Comparison of ENCODE assay signal across 1 cellular context in the genomic region with DNA sequence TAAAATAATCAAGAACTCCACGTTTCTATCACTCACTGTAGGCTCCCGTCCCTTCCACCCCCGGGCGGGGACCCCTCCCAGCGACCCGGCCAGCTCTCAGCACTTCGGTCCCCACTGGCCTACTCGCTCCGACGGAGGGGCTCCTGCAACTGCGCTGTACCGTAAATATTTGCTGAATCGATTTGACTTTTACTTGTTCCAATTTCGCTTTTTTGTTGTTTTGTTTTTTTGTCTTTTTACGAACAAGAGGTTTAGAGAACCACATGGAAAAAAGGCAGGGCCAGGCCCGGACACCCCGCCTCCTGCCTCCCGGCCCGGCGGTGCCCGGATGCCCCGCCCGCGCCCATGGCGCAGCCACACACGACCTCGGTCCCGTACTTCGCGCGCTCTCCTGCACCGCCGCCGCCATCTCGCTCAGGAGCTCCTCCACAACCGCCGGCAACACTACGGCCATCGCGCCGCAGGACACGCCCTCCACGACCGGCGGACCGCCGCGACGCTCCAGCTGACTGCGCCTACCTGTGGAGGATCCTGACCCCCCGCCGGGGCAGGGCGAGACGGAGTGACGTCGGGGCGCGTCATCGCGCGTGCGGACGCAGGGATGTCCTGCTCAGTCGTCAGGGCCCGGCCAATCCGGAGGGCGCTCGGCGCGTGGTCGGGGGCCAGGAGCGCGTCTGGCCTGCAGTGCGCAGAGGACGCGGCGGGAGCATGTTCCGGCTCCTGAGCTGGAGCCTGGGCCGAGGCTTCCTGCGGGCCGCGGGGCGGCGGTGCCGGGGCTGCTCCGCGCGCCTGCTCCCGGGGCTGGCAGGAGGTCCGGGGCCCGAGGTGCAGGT.
TF ChIP-seq lines count a peak whose summit lies in the region.

A gene with protein sequence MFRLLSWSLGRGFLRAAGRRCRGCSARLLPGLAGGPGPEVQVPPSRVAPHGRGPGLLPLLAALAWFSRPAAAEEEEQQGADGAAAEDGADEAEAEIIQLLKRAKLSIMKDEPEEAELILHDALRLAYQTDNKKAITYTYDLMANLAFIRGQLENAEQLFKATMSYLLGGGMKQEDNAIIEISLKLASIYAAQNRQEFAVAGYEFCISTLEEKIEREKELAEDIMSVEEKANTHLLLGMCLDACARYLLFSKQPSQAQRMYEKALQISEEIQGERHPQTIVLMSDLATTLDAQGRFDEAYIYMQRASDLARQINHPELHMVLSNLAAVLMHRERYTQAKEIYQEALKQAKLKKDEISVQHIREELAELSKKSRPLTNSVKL (plus strand): TSS at position 684 of the 833 bp plus-strand sequence. CDS start 25 bp downstream, at position 709.
A gene with protein sequence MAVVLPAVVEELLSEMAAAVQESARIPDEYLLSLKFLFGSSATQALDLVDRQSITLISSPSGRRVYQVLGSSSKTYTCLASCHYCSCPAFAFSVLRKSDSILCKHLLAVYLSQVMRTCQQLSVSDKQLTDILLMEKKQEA (minus strand): TSS at position 564 of the 833 bp plus-strand sequence. CDS start 110 bp downstream, at position 454.

TF ChIP-seq in HepG2, 621 proteins besides CTCF, POLR2A, EP300 and RAD21 (continued from another document and continues in another):
- TF ChIP-seq, protein P1, sequence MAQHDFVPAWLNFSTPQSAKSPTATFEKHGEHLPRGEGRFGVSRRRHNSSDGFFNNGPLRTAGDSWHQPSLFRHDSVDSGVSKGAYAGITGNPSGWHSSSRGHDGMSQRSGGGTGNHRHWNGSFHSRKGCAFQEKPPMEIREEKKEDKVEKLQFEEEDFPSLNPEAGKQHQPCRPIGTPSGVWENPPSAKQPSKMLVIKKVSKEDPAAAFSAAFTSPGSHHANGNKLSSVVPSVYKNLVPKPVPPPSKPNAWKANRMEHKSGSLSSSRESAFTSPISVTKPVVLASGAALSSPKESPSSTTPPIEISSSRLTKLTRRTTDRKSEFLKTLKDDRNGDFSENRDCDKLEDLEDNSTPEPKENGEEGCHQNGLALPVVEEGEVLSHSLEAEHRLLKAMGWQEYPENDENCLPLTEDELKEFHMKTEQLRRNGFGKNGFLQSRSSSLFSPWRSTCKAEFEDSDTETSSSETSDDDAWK (CRISPR knock-in tag; IDR thresholded peaks at IDR 0.05) = no peak
- TF ChIP-seq SCMH1 (CRISPR knock-in tag; IDR thresholded peaks at IDR 0.05; ENCODE audit: borderline replicate concordance) (no peak), ZNF33B (CRISPR knock-in tag; IDR thresholded peaks at IDR 0.05) (peak; percentile 97), AHR (CRISPR knock-in tag; IDR thresholded peaks at IDR 0.05) (peak; percentile 87), PHF8 (CRISPR knock-in tag; IDR thresholded peaks at IDR 0.05) (peak; percentile 85), KDM5B (CRISPR knock-in tag; IDR thresholded peaks at IDR 0.05; ENCODE audit: borderline replicate concordance) (peak; percentile 96), ADNP (CRISPR knock-in tag; IDR thresholded peaks at IDR 0.05) (no peak), RFX3 (CRISPR knock-in tag; IDR thresholded peaks at IDR 0.05) (peak; percentile 48; the same call in 1 of the 2 replicates), ZNF432 (CRISPR knock-in tag; IDR thresholded peaks at IDR 0.05; ENCODE audit: borderline replicate concordance) (no peak), ZNF792 (CRISPR knock-in tag; IDR thresholded peaks at IDR 0.05) (peak; percentile 93), ZNF75D (CRISPR knock-in tag; IDR thresholded peaks at IDR 0.05; ENCODE audit: borderline replicate concordance) (no peak), ZNF577 (CRISPR knock-in tag; IDR thresholded peaks at IDR 0.05; ENCODE audit: borderline replicate concordance, low read depth) (no peak), FOXJ3 (CRISPR knock-in tag; IDR thresholded peaks at IDR 0.05; ENCODE audit: borderline replicate concordance) (no peak), ZNF530 (CRISPR knock-in tag; IDR thresholded peaks at IDR 0.05; ENCODE audit: low read depth) (no peak), ZNF496 (CRISPR knock-in tag; IDR thresholded peaks at IDR 0.05; ENCODE audit: insufficient replicate concordance) (no peak), THYN1 (CRISPR knock-in tag; IDR thresholded peaks at IDR 0.05; ENCODE audit: borderline replicate concordance, low read depth) (0 out of 2 replicates have a peak, but pooled peaks have one; percentile 43), ZNF878 (CRISPR knock-in tag; IDR thresholded peaks at IDR 0.05) (peak; percentile 84; the same call in 1 of the 2 replicates), SUZ12 (IDR thresholded peaks at IDR 0.05; ENCODE audit: low read depth, low read length) (no peak), DNMT1 (CRISPR knock-in tag; IDR thresholded peaks at IDR 0.05) (peak; percentile 94), IKZF1 (IDR thresholded peaks at IDR 0.05) (no peak), ZNF562 (CRISPR knock-in tag; IDR thresholded peaks at IDR 0.05; ENCODE audit: borderline replicate concordance) (0 out of 2 replicates have a peak, but pooled peaks have one; percentile 47), CBX1 (IDR thresholded peaks at IDR 0.05; ENCODE audit: low read depth) (peak; percentile 90), HNRNPUL1 (IDR thresholded peaks at IDR 0.05; ENCODE audit: low read depth, low read length) (peak; percentile 60; the same call in 1 of the 2 replicates), SRSF9 (IDR thresholded peaks at IDR 0.05; ENCODE audit: borderline replicate concordance, insufficient read depth, low read depth, low read length, poor library complexity, severe bottlenecking) (no peak), ZNF333 (CRISPR knock-in tag; IDR thresholded peaks at IDR 0.05; ENCODE audit: borderline replicate concordance) (peak; percentile 91), ZNF724P (CRISPR knock-in tag; IDR thresholded peaks at IDR 0.05; ENCODE audit: borderline replicate concordance) (peak; percentile 88; the same call in 1 of the 2 replicates), SMYD3 (CRISPR knock-in tag; IDR thresholded peaks at IDR 0.05) (peak; percentile 81)
- TF ChIP-seq, protein P2, sequence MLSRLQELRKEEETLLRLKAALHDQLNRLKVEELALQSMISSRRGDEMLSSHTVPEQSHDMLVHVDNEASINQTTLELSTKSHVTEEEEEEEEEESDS (CRISPR knock-in tag; IDR thresholded peaks at IDR 0.05; ENCODE audit: borderline replicate concordance) = no peak; the same call in 1 of the 2 replicates
- TF ChIP-seq, protein P3, sequence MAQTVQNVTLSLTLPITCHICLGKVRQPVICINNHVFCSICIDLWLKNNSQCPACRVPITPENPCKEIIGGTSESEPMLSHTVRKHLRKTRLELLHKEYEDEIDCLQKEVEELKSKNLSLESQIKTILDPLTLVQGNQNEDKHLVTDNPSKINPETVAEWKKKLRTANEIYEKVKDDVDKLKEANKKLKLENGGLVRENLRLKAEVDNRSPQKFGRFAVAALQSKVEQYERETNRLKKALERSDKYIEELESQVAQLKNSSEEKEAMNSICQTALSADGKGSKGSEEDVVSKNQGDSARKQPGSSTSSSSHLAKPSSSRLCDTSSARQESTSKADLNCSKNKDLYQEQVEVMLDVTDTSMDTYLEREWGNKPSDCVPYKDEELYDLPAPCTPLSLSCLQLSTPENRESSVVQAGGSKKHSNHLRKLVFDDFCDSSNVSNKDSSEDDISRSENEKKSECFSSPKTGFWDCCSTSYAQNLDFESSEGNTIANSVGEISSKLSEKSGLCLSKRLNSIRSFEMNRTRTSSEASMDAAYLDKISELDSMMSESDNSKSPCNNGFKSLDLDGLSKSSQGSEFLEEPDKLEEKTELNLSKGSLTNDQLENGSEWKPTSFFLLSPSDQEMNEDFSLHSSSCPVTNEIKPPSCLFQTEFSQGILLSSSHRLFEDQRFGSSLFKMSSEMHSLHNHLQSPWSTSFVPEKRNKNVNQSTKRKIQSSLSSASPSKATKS (CRISPR knock-in tag; IDR thresholded peaks at IDR 0.05) = no peak
- TF ChIP-seq, protein P4, sequence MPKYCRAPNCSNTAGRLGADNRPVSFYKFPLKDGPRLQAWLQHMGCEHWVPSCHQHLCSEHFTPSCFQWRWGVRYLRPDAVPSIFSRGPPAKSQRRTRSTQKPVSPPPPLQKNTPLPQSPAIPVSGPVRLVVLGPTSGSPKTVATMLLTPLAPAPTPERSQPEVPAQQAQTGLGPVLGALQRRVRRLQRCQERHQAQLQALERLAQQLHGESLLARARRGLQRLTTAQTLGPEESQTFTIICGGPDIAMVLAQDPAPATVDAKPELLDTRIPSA (CRISPR knock-in tag; IDR thresholded peaks at IDR 0.05; ENCODE audit: borderline replicate concordance) = peak; percentile 66; the same call in 1 of the 2 replicates
- TF ChIP-seq, protein P5, sequence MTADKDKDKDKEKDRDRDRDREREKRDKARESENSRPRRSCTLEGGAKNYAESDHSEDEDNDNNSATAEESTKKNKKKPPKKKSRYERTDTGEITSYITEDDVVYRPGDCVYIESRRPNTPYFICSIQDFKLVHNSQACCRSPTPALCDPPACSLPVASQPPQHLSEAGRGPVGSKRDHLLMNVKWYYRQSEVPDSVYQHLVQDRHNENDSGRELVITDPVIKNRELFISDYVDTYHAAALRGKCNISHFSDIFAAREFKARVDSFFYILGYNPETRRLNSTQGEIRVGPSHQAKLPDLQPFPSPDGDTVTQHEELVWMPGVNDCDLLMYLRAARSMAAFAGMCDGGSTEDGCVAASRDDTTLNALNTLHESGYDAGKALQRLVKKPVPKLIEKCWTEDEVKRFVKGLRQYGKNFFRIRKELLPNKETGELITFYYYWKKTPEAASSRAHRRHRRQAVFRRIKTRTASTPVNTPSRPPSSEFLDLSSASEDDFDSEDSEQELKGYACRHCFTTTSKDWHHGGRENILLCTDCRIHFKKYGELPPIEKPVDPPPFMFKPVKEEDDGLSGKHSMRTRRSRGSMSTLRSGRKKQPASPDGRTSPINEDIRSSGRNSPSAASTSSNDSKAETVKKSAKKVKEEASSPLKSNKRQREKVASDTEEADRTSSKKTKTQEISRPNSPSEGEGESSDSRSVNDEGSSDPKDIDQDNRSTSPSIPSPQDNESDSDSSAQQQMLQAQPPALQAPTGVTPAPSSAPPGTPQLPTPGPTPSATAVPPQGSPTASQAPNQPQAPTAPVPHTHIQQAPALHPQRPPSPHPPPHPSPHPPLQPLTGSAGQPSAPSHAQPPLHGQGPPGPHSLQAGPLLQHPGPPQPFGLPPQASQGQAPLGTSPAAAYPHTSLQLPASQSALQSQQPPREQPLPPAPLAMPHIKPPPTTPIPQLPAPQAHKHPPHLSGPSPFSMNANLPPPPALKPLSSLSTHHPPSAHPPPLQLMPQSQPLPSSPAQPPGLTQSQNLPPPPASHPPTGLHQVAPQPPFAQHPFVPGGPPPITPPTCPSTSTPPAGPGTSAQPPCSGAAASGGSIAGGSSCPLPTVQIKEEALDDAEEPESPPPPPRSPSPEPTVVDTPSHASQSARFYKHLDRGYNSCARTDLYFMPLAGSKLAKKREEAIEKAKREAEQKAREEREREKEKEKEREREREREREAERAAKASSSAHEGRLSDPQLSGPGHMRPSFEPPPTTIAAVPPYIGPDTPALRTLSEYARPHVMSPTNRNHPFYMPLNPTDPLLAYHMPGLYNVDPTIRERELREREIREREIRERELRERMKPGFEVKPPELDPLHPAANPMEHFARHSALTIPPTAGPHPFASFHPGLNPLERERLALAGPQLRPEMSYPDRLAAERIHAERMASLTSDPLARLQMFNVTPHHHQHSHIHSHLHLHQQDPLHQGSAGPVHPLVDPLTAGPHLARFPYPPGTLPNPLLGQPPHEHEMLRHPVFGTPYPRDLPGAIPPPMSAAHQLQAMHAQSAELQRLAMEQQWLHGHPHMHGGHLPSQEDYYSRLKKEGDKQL (CRISPR knock-in tag; IDR thresholded peaks at IDR 0.05; ENCODE audit: low read depth) = peak; percentile 54; the same call in 1 of the 2 replicates
- TF ChIP-seq, protein P6, sequence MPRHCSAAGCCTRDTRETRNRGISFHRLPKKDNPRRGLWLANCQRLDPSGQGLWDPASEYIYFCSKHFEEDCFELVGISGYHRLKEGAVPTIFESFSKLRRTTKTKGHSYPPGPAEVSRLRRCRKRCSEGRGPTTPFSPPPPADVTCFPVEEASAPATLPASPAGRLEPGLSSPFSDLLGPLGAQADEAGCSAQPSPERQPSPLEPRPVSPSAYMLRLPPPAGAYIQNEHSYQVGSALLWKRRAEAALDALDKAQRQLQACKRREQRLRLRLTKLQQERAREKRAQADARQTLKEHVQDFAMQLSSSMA (CRISPR knock-in tag; IDR thresholded peaks at IDR 0.05) = peak; percentile 87
- TF ChIP-seq, protein P7, sequence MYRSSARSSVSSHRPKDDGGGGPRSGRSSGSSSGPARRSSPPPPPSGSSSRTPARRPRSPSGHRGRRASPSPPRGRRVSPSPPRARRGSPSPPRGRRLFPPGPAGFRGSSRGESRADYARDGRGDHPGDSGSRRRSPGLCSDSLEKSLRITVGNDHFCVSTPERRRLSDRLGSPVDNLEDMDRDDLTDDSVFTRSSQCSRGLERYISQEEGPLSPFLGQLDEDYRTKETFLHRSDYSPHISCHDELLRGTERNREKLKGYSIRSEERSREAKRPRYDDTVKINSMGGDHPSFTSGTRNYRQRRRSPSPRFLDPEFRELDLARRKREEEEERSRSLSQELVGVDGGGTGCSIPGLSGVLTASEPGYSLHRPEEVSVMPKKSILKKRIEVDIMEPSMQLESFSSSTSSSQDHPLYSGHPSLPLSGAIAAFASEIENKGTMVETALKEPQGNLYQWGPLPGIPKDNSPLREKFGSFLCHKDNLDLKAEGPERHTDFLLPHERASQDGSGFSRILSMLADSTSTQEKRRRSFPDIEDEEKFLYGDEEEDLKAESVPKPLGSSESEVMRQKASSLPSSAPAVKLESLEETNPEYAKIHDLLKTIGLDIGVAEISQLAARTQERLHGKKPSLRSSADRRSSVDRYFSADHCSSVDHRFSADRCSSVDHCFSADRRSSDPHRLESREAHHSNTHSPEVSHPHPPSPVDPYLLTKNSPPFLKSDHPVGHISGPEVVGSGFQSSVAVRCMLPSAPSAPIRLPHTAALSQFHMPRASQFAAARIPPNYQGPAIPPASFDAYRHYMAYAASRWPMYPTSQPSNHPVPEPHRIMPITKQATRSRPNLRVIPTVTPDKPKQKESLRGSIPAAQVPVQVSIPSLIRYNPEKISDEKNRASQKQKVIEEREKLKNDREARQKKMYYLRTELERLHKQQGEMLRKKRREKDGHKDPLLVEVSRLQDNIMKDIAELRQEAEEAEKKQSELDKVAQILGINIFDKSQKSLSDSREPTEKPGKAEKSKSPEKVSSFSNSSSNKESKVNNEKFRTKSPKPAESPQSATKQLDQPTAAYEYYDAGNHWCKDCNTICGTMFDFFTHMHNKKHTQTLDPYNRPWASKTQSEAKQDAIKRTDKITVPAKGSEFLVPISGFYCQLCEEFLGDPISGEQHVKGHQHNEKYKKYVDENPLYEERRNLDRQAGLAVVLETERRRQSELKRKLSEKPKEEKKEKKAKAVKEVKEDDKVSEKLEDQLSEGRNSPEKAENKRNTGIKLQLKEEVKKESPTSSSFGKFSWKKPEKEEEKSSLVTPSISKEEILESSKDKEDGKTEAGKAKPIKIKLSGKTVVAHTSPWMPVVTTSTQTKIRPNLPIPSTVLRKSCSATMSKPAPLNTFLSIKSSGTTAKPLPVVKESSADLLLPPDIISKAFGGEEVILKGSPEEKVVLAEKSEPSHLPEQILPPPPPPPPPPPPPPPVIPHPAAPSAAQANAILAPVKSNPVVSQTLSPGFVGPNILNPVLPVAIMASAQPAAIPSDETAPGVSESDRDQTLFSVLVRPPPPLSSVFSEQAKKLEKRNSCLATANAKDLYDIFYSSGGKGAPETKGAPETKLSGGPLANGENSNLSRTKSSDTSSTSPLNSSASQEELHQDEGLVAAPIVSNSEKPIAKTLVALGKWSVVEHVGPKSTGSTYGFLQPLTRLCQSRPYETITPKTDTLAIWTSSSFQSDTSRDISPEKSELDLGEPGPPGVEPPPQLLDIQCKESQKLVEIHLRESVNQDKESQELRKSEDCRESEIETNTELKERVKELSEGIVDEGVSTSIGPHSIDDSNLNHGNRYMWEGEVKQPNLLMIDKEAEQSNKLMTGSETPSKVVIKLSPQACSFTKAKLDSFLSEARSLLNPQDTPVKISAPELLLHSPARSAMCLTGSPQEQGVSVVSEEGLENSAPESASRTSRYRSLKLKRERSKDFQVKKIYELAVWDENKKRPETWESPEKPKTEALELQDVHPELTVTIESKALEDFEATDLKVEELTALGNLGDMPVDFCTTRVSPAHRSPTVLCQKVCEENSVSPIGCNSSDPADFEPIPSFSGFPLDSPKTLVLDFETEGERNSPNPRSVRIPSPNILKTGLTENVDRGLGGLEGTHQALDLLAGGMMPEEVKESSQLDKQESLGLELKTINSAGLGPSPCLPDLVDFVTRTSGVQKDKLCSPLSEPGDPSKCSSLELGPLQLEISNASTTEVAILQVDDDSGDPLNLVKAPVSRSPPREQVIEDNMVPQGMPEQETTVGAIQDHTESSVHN (CRISPR knock-in tag; IDR thresholded peaks at IDR 0.05) = no peak
